ENCODE assay signal across 18 cellular contexts in genomic region chr16:56769674-56770073, GRCh38.
"Had no signal": no experiment of that assay in that cellular context is flagged by ENCODE, and none has a peak within 500 bp of the region (broad histone marks: within the 10 kb centered on the region; RNA-seq: fewer than 3 reads in every experiment).

No MANE protein-coding gene starts in this region.

- H3K4me3 ChIP-seq: psoas muscle, skin epidermis had no signal

- H3K27ac ChIP-seq: psoas muscle, skin epidermis, WERI-Rb-1 had no signal

- ATAC-seq: activated T-helper 17 cell treated with anti-CD3 and anti-CD28 coated beads, Interleukin-2, amount 50 U/mL, for 72 hours; naive thymus-derived CD8-positive, alpha-beta T cell; psoas muscle; right cardiac atrium; stimulated activated naive CD8-positive, alpha-beta T cell treated with anti-CD3 and anti-CD28 coated beads, Interleukin-15, Interleukin-2, amounts not matched to agents 100 U/mL and 50 U/mL, for 24 hours had no signal

- H3K9me3 ChIP-seq: psoas muscle had no signal

- FAIRE-seq: frontal cortex had no signal

- H3K36me3 ChIP-seq: WERI-Rb-1 had no signal

- DNase-seq: activated CD4-positive, alpha-beta T cell treated with anti-CD3 and anti-CD28 coated beads for 1 hour; activated CD4-positive, alpha-beta T cell treated with anti-CD3 and anti-CD28 coated beads, Interleukin-2, amount 50 U/mL, for 4 hours; activated naive CD4-positive, alpha-beta T cell; aorta; cortex of kidney; effector CD4-positive, alpha-beta T cell; mesenchymal stem cell; naive thymus-derived CD8-positive, alpha-beta T cell; psoas muscle; right cardiac atrium; stimulated activated naive CD8-positive, alpha-beta T cell treated with anti-CD3 and anti-CD28 coated beads, Interleukin-15, Interleukin-2, amounts not matched to agents 100 U/mL and 50 U/mL, for 24 hours; SW 1271; T-helper 2 cell; trophoblast cell; WERI-Rb-1 had no signal

- H3K4me1 ChIP-seq: psoas muscle had no signal
